In the genomic region with DNA sequence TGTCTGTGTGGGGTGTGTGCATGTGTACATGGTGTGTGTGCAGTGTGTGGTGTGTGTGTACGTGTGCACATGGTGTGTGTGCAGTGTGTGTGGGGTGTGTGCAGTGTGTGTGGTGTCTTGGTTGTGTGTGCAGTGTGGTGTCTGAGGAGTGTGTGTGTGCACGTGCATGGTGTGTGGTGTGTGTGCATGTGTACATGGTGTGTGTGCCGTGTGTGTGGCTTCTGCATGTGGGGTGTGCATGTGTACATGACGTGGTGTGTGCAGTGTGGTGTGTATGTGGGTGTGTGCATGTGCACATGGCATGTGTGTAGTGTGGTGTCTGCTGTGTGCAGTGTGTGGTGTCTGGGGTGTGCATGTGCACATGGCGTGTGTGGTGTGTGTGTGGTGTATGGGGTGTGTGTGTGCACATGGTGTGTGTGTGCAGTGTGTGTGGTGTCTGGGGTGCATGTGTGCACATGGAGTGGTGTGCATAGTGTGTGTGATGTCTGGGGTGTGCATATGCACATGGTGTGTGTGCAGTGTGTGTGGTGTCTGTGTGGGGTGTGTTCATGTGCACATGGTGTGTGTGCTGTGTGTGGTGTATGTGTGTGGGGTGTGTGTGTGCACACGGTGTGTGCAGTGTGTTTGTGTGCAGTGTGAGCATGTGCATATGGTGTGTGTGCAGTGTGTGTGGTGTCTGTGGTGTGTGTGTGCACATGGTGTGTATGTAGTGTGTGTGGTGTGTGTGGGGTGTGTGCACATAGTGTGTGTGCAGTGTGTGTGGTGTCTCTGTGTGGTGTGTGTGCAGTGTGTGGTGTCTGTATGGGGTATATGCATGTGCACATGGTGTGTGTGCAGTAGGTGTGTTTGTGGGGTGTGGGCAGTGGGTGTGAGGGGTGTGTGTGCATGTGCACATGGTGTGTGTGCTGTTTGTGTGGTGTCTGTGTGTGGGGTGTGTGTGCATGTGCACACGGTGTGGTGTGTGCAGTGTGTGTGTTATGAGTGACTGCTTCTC, we compare ENCODE assay signal across 9 cellular contexts. TPM values are rescaled to one million over a fixed set of nuclear protein-coding genes. Genes with fewer than 3 reads are reported as not detected.
A peak's percentile ranks its signal among the peaks of the same experiment; 100 is the strongest.
DNase-seq lines count a peak whose midpoint lies in the region; ATAC-seq, FAIRE-seq and TF ChIP-seq lines count a peak whose summit lies in the region.
"Had no signal": no experiment of that assay in that cellular context is flagged by ENCODE, and none has a peak within 500 bp of the region (broad histone marks: within the 10 kb centered on the region; RNA-seq: fewer than 3 reads in every experiment).

No MANE protein-coding gene starts in this region.

- H3K9ac ChIP-seq in GM23248 (no peak overlapping the region), astrocyte (ENCODE audit: low read length) (no peak overlapping the region)

- H3K4me2 ChIP-seq in GM23248 (ENCODE audit: unreplicated experiment) (no peak overlapping the region), astrocyte (ENCODE audit: low read length) (no peak overlapping the region)

- FAIRE-seq in astrocyte (lab: Jason Lieb, UNC) (no peak), D721Med (lab: Jason Lieb, UNC) (no peak)

- H3K27me3 Mint-ChIP-seq in astrocyte (ENCODE audit: low read depth, unreplicated experiment) = peaks cover 4% of the 10 kb centered on the region

- intact Hi-C loops in lower lobe of right lung (cut with DNase I) = no loop called here

- H3K4me3 ChIP-seq in GM23248 (no peak overlapping the region), astrocyte (ENCODE audit: insufficient read depth, low read depth, low read length) (no peak overlapping the region), lower lobe of right lung (no peak overlapping the region)

- H3K9me3 ChIP-seq in GM23248 (ENCODE audit: low read depth) (no peaks in the 10 kb centered on the region), astrocyte (ENCODE audit: insufficient read depth, low read depth, low read length) (peaks cover 11% of the 10 kb centered on the region), lower lobe of right lung (peaks cover 4% of the 10 kb centered on the region)

- no peaks in the 10 kb centered on the region for H3K36me3 Mint-ChIP-seq in astrocyte (ENCODE audit: low read depth, unreplicated experiment)

- no peaks in the 10 kb centered on the region for H3K36me3 ChIP-seq in GM23248 (ENCODE audit: low read depth)
- no peaks in the 10 kb centered on the region for H3K36me3 ChIP-seq in astrocyte (ENCODE audit: insufficient read depth, low read length)
- H3K36me3 ChIP-seq in lower lobe of right lung = no peaks in the 10 kb centered on the region

- no peaks in the 10 kb centered on the region for H3K9me2 ChIP-seq in GM23248 (ENCODE audit: insufficient read depth)

- no peak overlapping the region for H3K27ac ChIP-seq in GM23248
- no peak overlapping the region for H3K27ac ChIP-seq in astrocyte (ENCODE audit: low read depth, low read length)
- H3K27ac ChIP-seq in lower lobe of right lung = no peak overlapping the region

- 39% methylated on average over 7 of the region's 7 CpGs for WGBS in GM23248 (ENCODE audit: low coverage in 1 of 2, low lambda C conversion rate in 2 of 2, missing lambda C conversion rate in 2 of 2), 2 experiments

- H3K4me1 ChIP-seq in GM23248 (ENCODE audit: insufficient read depth) (no peaks in the 10 kb centered on the region), astrocyte (ENCODE audit: insufficient read depth, low read length) (no peaks in the 10 kb centered on the region), lower lobe of right lung (no peaks in the 10 kb centered on the region)

- H3F3A ChIP-seq in GM23248 (ENCODE audit: insufficient read depth) = no peaks in the 10 kb centered on the region

- H3K4me1 Mint-ChIP-seq in astrocyte (ENCODE audit: low read depth, unreplicated experiment) = no peaks in the 10 kb centered on the region

- H3K27ac Mint-ChIP-seq in astrocyte (ENCODE audit: unreplicated experiment) = no peak overlapping the region

- no peaks in the 10 kb centered on the region for H3K79me2 ChIP-seq in GM23248 (ENCODE audit: insufficient read depth)
- H3K79me2 ChIP-seq in astrocyte (ENCODE audit: insufficient read depth, low read length) = peaks cover 4% of the 10 kb centered on the region

- peak; percentile 5 for DNase-seq in ACHN
- peak; percentile 1 for DNase-seq in GM23248
- peak; percentile 37 for DNase-seq in astrocyte (ENCODE audit: low read depth)
- DNase-seq in lower lobe of right lung = peak; percentile 51
- no peak for DNase-seq in HCEC 1CT
- no peak for DNase-seq in D721Med (ENCODE audit: insufficient read length, low spot score)
- DNase-seq: effector CD4-positive, alpha-beta T cell had no signal

- H3K9me3 Mint-ChIP-seq in astrocyte (ENCODE audit: unreplicated experiment) = peaks cover 2% of the 10 kb centered on the region

- H4K20me1 ChIP-seq in GM23248 (ENCODE audit: insufficient read depth) (no peaks in the 10 kb centered on the region), astrocyte (ENCODE audit: insufficient read depth, low read length) (peaks cover 13% of the 10 kb centered on the region)

- TF ChIP-seq CTCF in astrocyte (IDR thresholded peaks at IDR 0.05; ENCODE audit: insufficient read depth, low read depth, low read length) (no peak), lower lobe of right lung (IDR thresholded peaks at IDR 0.05) (no peak), D721Med (IDR thresholded peaks at IDR 0.05; ENCODE audit: insufficient read depth, missing control alignments) (no peak)

- in situ Hi-C loops in ACHN (cut with HindIII; ENCODE audit: low pct_ligation_motif_present, low pct_unique_long_range_greater_than_20kb, low sequenced_read_pairs) (no loop called here), GM23248 (cut with MboI) (no loop called here)

- H3K27me3 ChIP-seq in GM23248 (replicated peaks; ENCODE audit: insufficient read depth) (no peaks in the 10 kb centered on the region), astrocyte (ENCODE audit: insufficient read depth, low read length) (no peaks in the 10 kb centered on the region), lower lobe of right lung (ENCODE audit: low read depth) (no peaks in the 10 kb centered on the region)

- H3K4me3 Mint-ChIP-seq in astrocyte (ENCODE audit: unreplicated experiment) = no peak overlapping the region

- H2AFZ ChIP-seq in GM23248 (no peak overlapping the region), astrocyte (ENCODE audit: low read depth, low read length) (peak overlapping the region; percentile 0)

- ATAC-seq in lower lobe of right lung = peak; percentile 79 to 91
- no peak for ATAC-seq in HG02759 (IDR thresholded peaks at IDR 0.05; ENCODE audit: unreplicated experiment)
- ATAC-seq in HG03095 (IDR thresholded peaks at IDR 0.05; ENCODE audit: unreplicated experiment) = no peak

RNA-seq across cellular contexts. Expression of gene ZNG1F, which starts 40.6 kb away (rescaled TPM):
- 2.2 and 3.3 TPM in 2 replicates for total RNA-seq in GM23248 (2014; rRNA removed; shearing (Covaris generic))
- 5.7 and 6.0 TPM in 2 replicates for polyA plus RNA-seq in GM23248 (2016; fragmentation: Nextera tagmentation; extraction: Ambion mirVana)
- 9.5 and 10.9 TPM in 2 replicates for total RNA-seq in astrocyte
- 5.6 TPM for total RNA-seq in lower lobe of right lung

Comparison
In these comparisons a context has a peak if more than half of its experiments do, and no peak if none do; other contexts are left out.
1. DNase-seq: peak in ACHN (single experiment), GM23248 (single experiment), astrocyte (single experiment) and lower lobe of right lung (single experiment); none in HCEC 1CT (single experiment) and D721Med (single experiment).
2. ATAC-seq: peak in lower lobe of right lung (2 of 2); none in HG02759 (single experiment) and HG03095 (single experiment).